Comparison of ENCODE assay signal across 2 cellular contexts in the genomic region with DNA sequence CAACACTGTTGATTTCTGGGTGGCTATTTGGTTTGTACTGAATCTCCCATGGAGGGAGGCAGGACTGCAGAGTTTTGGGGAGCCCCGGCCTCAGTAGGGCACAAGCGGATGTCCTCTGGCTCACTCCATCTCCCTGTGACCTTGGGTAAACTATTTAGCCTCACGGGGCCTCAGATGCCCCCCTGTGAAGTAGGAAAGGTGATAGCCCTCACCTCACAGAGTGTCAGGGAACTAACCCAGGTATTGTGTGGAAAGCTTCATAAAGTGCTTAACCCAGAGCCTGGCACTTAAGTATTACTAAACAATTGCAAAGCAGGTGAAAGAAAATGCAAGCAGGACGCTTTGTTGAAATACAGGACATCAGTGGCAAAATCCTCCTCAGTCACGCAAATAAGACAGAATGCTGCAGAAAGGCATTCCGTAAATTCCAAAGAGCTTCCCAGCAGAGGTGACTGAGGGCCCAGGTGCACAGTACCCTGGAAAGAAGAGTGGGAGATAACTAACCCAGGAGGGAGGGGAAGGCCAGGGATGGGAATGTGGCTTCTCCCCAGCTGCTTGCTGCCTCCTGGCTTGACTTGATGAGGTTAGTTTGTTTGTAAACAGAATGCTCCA.
TF ChIP-seq lines count a peak whose summit lies in the region.

No MANE protein-coding gene starts in this region.

TF ChIP-seq in WTC11, 78 proteins besides CTCF, POLR2A, EP300 and RAD21 (continued from another document):
- TF ChIP-seq, protein P1, sequence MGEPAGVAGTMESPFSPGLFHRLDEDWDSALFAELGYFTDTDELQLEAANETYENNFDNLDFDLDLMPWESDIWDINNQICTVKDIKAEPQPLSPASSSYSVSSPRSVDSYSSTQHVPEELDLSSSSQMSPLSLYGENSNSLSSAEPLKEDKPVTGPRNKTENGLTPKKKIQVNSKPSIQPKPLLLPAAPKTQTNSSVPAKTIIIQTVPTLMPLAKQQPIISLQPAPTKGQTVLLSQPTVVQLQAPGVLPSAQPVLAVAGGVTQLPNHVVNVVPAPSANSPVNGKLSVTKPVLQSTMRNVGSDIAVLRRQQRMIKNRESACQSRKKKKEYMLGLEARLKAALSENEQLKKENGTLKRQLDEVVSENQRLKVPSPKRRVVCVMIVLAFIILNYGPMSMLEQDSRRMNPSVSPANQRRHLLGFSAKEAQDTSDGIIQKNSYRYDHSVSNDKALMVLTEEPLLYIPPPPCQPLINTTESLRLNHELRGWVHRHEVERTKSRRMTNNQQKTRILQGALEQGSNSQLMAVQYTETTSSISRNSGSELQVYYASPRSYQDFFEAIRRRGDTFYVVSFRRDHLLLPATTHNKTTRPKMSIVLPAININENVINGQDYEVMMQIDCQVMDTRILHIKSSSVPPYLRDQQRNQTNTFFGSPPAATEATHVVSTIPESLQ (CRISPR knock-in tag; IDR thresholded peaks at IDR 0.05) = no peak

TF ChIP-seq in SK-N-SH, 30 proteins besides CTCF, POLR2A, EP300 and RAD21 (continued from another document):
- TF ChIP-seq USF2 (IDR thresholded peaks at IDR 0.05; ENCODE audit: borderline replicate concordance, low read depth, low read length) = no peak
- no peak for TF ChIP-seq SIN3A (IDR thresholded peaks at IDR 0.05; ENCODE audit: borderline replicate concordance, low read depth, low read length)
- TF ChIP-seq USF1 (IDR thresholded peaks at IDR 0.05; ENCODE audit: borderline replicate concordance, low read depth) = no peak
- no peak for TF ChIP-seq RFX5 (IDR thresholded peaks at IDR 0.05; ENCODE audit: low read length)
- TF ChIP-seq EZH2phosphoT487 (IDR thresholded peaks at IDR 0.05; ENCODE audit: borderline replicate concordance, low read depth) = no peak
- TF ChIP-seq REST (IDR thresholded peaks at IDR 0.05; ENCODE audit: low read depth, low read length) = no peak
- TF ChIP-seq CHD2 (IDR thresholded peaks at IDR 0.05; ENCODE audit: low read length, partially characterized antibody) = no peak
- no peak for TF ChIP-seq POLR2AphosphoS5 (IDR thresholded peaks at IDR 0.05; ENCODE audit: low read depth, low read length)
- TF ChIP-seq RCOR1 (IDR thresholded peaks at IDR 0.05; ENCODE audit: low read length) = no peak
- no peak for TF ChIP-seq YY1 (IDR thresholded peaks at IDR 0.05; ENCODE audit: low read depth)
- no peak for TF ChIP-seq TCF12 (IDR thresholded peaks at IDR 0.05)
- TF ChIP-seq FOXJ3 (CRISPR knock-in tag; IDR thresholded peaks at IDR 0.05) = no peak
- TF ChIP-seq JUND (IDR thresholded peaks at IDR 0.05) = no peak
TF ChIP-seq in SK-N-SH: peak in this region for 0.
